9 cellular contexts compared by ENCODE assay signal in genomic region chr17:42111901-42112551, GRCh38. TPM values are rescaled to one million over a fixed set of nuclear protein-coding genes. Genes with fewer than 3 reads are reported as not detected.
DNase-seq lines count a peak whose midpoint lies in the region; TF ChIP-seq lines count a peak whose summit lies in the region.
"Had no signal": no experiment of that assay in that cellular context is flagged by ENCODE, and none has a peak within 500 bp of the region (broad histone marks: within the 10 kb centered on the region; RNA-seq: fewer than 3 reads in every experiment).

No MANE protein-coding gene starts in this region.

- H3K9me3 Mint-ChIP-seq in stimulated activated naive CD8-positive, alpha-beta T cell treated with anti-CD3 and anti-CD28 coated beads, Interleukin-15, Interleukin-2, amounts not matched to agents 100 ng/mL and 50 ng/mL, for 24 hours, result no peaks in the 10 kb centered on the region

- H3K27ac ChIP-seq in KOPT-K1 (ENCODE audit: low read depth, low read length, poor library complexity, severe bottlenecking), result peak overlapping the region; percentile 91

- no peaks in the 10 kb centered on the region for H3K27me3 Mint-ChIP-seq in stimulated activated naive CD8-positive, alpha-beta T cell treated with anti-CD3 and anti-CD28 coated beads, Interleukin-15, Interleukin-2, amounts not matched to agents 100 ng/mL and 50 ng/mL, for 24 hours

- no peaks in the 10 kb centered on the region for H3K9me3 ChIP-seq in KOPT-K1 (ENCODE audit: insufficient read depth, low read length, poor library complexity, severe bottlenecking)

- no peaks in the 10 kb centered on the region for H3K27me3 ChIP-seq in kidney epithelial cell (ENCODE audit: control insufficient read depth, insufficient read depth, low read length)

- no peak for TF ChIP-seq CTCF in kidney epithelial cell (IDR thresholded peaks at IDR 0.05; ENCODE audit: insufficient read depth, low read length, poor library complexity, severe bottlenecking)

- peak overlapping the region; percentile 97 for H3K27ac Mint-ChIP-seq in stimulated activated naive CD8-positive, alpha-beta T cell treated with anti-CD3 and anti-CD28 coated beads, Interleukin-15, Interleukin-2, amounts not matched to agents 100 ng/mL and 50 ng/mL, for 24 hours

- peak overlapping the region; percentile 86 for H3K4me3 Mint-ChIP-seq in stimulated activated naive CD8-positive, alpha-beta T cell treated with anti-CD3 and anti-CD28 coated beads, Interleukin-15, Interleukin-2, amounts not matched to agents 100 ng/mL and 50 ng/mL, for 24 hours

- peaks cover 53% of the 10 kb centered on the region for H3K4me1 Mint-ChIP-seq in stimulated activated naive CD8-positive, alpha-beta T cell treated with anti-CD3 and anti-CD28 coated beads, Interleukin-15, Interleukin-2, amounts not matched to agents 100 ng/mL and 50 ng/mL, for 24 hours (ENCODE audit: low read depth)

- H3K36me3 ChIP-seq in KOPT-K1 (ENCODE audit: insufficient read depth, low read length), result peaks cover 48% of the 10 kb centered on the region
- H3K36me3 ChIP-seq in kidney epithelial cell (ENCODE audit: control insufficient read depth, insufficient read depth, low read length), result no peaks in the 10 kb centered on the region

- peak overlapping the region; percentile 21 for H3K4me3 ChIP-seq in kidney epithelial cell (ENCODE audit: low read depth, low read length)

- peaks cover 24% of the 10 kb centered on the region for H3K36me3 Mint-ChIP-seq in stimulated activated naive CD8-positive, alpha-beta T cell treated with anti-CD3 and anti-CD28 coated beads, Interleukin-15, Interleukin-2, amounts not matched to agents 100 ng/mL and 50 ng/mL, for 24 hours (ENCODE audit: low read depth)

- DNase-seq in NCI-H2227 (lab: John Stamatoyannopoulos, UW; ENCODE audit: unreplicated experiment), result peak; percentile 64
- DNase-seq in NCI-H2227 treated with DMSO at 0.1 percent for 48 hours (lab: John Stamatoyannopoulos, UW), result no peak
- DNase-seq in amniotic epithelial cell (ENCODE audit: low read depth), result peak; percentile 33
- no peak for DNase-seq in kidney epithelial cell (ENCODE audit: low read depth)
- no peak for DNase-seq in GM19238 (ENCODE audit: insufficient read length, low spot score)
- DNase-seq in retina, result no peak

RNA-seq across cellular contexts. Expression of gene DHX58, which starts 0.5 kb away (rescaled TPM):
- 10.0 and 14.7 TPM in 2 replicates for total RNA-seq in kidney epithelial cell

RNA-seq across cellular contexts. Expression of gene KAT2A, which starts 9.1 kb away (rescaled TPM):
- total RNA-seq in kidney epithelial cell, result 22.2 and 32.4 TPM in 2 replicates

RNA-seq across cellular contexts. Expression of gene HSPB9, which starts 10.6 kb away (rescaled TPM):
- total RNA-seq in kidney epithelial cell, result not detected in 2 replicates
- total RNA-seq: subcutaneous adipose tissue had no signal

RNA-seq across cellular contexts. Expression of gene ZNF385C, which starts 13.8 kb away (rescaled TPM):
- total RNA-seq in kidney epithelial cell, result 0.04 and 0.34 TPM in 2 replicates

RNA-seq across cellular contexts. Expression of gene RAB5C, which starts 42.8 kb away (rescaled TPM):
- 142 and 195 TPM in 2 replicates for total RNA-seq in kidney epithelial cell

Comparison
In these comparisons a context has a peak if more than half of its experiments do, and no peak if none do; other contexts are left out.
1. DNase-seq: peak in NCI-H2227 (single experiment) and amniotic epithelial cell (single experiment); none in NCI-H2227 treated with DMSO at 0.1 percent for 48 hours (single experiment), kidney epithelial cell (single experiment), GM19238 (single experiment) and retina (single experiment).